Comparison of ENCODE assay signal across 6 cellular contexts in the genomic region with DNA sequence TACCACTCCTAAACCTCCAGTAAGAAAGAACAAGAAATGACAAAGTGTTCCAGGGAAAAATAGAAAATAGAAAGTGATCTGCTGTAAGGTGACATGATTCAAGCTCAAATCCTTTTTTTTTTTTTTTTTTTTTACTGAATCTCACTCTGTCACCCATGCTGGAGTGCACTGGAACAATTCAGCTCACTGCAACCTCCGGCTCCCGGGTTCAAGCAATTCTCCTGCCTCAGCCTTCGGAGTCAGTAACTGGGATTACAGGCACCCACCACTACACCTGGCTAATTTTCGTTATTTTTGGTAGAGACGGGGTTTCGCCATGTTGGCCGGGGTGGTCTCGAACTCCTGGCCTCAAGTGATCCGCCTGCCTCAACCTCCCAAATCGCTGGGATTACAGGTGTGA.
"Had no signal": no experiment of that assay in that cellular context is flagged by ENCODE, and none has a peak within 500 bp of the region (broad histone marks: within the 10 kb centered on the region; RNA-seq: fewer than 3 reads in every experiment).

No MANE protein-coding gene starts in this region.

- DNase-seq: GOT3, HCEC 1CT, HFFc6 had no signal

- H3K36me3 ChIP-seq: HAP-1 had no signal

- H3K4me1 ChIP-seq: HAP-1 had no signal

- H3K4me3 ChIP-seq: GM23248, GM23338, HAP-1 had no signal

- H3K9me3 ChIP-seq: HAP-1 had no signal

- H3K27ac ChIP-seq: GM23248 had no signal
